19 cellular contexts compared by ENCODE assay signal in the genomic region with DNA sequence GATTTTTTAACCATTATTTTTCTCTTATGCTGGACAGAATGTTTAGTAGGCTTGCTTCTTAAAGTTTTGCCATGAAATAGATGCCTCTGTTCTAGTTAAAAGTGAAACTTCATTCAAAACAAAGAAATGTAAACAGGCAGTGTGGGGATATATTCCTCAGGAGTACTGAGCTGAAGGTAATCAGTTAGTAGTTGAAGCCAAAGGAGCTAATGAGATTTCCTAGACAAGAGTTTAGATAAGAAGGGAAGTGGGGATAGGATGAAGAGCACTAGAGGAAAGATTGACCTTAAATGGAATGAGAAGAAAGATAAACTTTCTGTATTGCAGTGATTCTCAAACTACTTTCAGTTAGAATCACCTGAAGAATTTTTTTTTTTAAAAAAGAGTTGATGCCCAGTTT. TPM values are rescaled to one million over a fixed set of nuclear protein-coding genes. Genes with fewer than 3 reads are reported as not detected.
DNase-seq lines count a peak whose midpoint lies in the region; ATAC-seq and TF ChIP-seq lines count a peak whose summit lies in the region.
"Had no signal": no experiment of that assay in that cellular context is flagged by ENCODE, and none has a peak within 500 bp of the region (broad histone marks: within the 10 kb centered on the region; RNA-seq: fewer than 3 reads in every experiment).

No MANE protein-coding gene starts in this region.

- no peak overlapping the region for H3K4me3 ChIP-seq in CD8-positive, alpha-beta memory T cell (ENCODE audit: low read length)
- no peak overlapping the region for H3K4me3 ChIP-seq in mesendoderm (ENCODE audit: low read length)
- H3K4me3 ChIP-seq: ascending aorta; BLaER1 treated with 17β-estradiol and CSF1 and Interleukin-3, amounts not matched to agents 10 nM and 100 nM; thyroid gland had no signal

- intact Hi-C loops in activated CD8-positive, alpha-beta T cell treated with anti-CD3 and anti-CD28 coated beads for 36 hours (cut with micrococcal nuclease) = no loop called here

- no peak overlapping the region for H3K23ac ChIP-seq in mesendoderm (ENCODE audit: low read length)

- H3K18ac ChIP-seq in mesendoderm (ENCODE audit: low read length) = no peak overlapping the region

- H3K79me2 ChIP-seq in mesendoderm (ENCODE audit: control insufficient read depth, insufficient read depth, low read length) = peaks cover 78% of the 10 kb centered on the region

- H4K5ac ChIP-seq in mesendoderm (ENCODE audit: low read length) = no peak overlapping the region

- no peak overlapping the region for H3K27ac ChIP-seq in CD8-positive, alpha-beta memory T cell (ENCODE audit: low read depth, low read length)
- no peak overlapping the region for H3K27ac ChIP-seq in mesendoderm (ENCODE audit: low read depth, low read length)
- H3K27ac ChIP-seq: ascending aorta; BLaER1 treated with 17β-estradiol and CSF1 and Interleukin-3, amounts not matched to agents 10 nM and 100 nM; HL-60; thyroid gland had no signal

- H3K36me3 Mint-ChIP-seq in activated CD8-positive, alpha-beta T cell treated with anti-CD3 and anti-CD28 coated beads for 36 hours (ENCODE audit: low read depth) = peaks cover 35% of the 10 kb centered on the region
- H3K36me3 Mint-ChIP-seq in activated CD8-positive, alpha-beta T cell treated with anti-CD3 and anti-CD28 coated beads, Interleukin-2, amount 10 ng/mL, durations not matched to agents 7 days and 5 days (ENCODE audit: low read depth) = peaks cover 32% of the 10 kb centered on the region
- peaks cover 0 to 24% (median 0%) of the 10 kb centered on the region in 3 donors for H3K36me3 Mint-ChIP-seq in CD8-positive, alpha-beta memory T cell
- peaks cover 37% of the 10 kb centered on the region for H3K36me3 Mint-ChIP-seq in activated naive CD8-positive, alpha-beta T cell treated with anti-CD3 and anti-CD28 coated beads for 36 hours

- H4K8ac ChIP-seq in mesendoderm (ENCODE audit: low read depth, low read length) = no peak overlapping the region

- no peak overlapping the region for H2BK120ac ChIP-seq in mesendoderm (ENCODE audit: low read depth, low read length)

- H3K27me3 ChIP-seq in CD8-positive, alpha-beta memory T cell (ENCODE audit: insufficient read depth, low read length, poor library complexity, severe bottlenecking) = no peaks in the 10 kb centered on the region
- no peaks in the 10 kb centered on the region for H3K27me3 ChIP-seq in mesendoderm (ENCODE audit: insufficient read depth, low read length, poor library complexity)
- H3K27me3 ChIP-seq: ascending aorta; BLaER1 treated with 17β-estradiol and CSF1 and Interleukin-3, amounts not matched to agents 10 nM and 100 nM; thyroid gland had no signal

- POLR2A ChIA-PET in activated CD8-positive, alpha-beta T cell treated with anti-CD3 and anti-CD28 coated beads for 36 hours (lab: Charles Lee) = interaction anchor here (1.0 to 1.4 kb wide), 2 partner anchors 20 to 23 kb away, joined by 3 to 5 read pairs; partner anchors contain the start of gene PRRC2C
- POLR2A ChIA-PET in activated CD8-positive, alpha-beta T cell treated with anti-CD3 and anti-CD28 coated beads, Interleukin-2, amount 10 ng/mL, durations not matched to agents 7 days and 5 days (lab: Charles Lee) = interaction anchor here (1.6 kb wide), 1 partner anchor 23 kb away, joined by 7 read pairs; the partner anchor contains the start of gene PRRC2C
- POLR2A ChIA-PET in CD8-positive, alpha-beta memory T cell (lab: Charles Lee) = no interaction called here

- peaks cover 70% of the 10 kb centered on the region for H3K4me1 ChIP-seq in CD8-positive, alpha-beta memory T cell (ENCODE audit: insufficient read depth, low read length)
- peaks cover 2% of the 10 kb centered on the region for H3K4me1 ChIP-seq in mesendoderm (ENCODE audit: control insufficient read depth, low read depth, low read length)

- H2BK5ac ChIP-seq in mesendoderm (ENCODE audit: low read length) = no peak overlapping the region

- DNase-seq in activated CD8-positive, alpha-beta T cell treated with anti-CD3 and anti-CD28 coated beads for 36 hours = no peak
- no peak for DNase-seq in activated CD8-positive, alpha-beta T cell treated with anti-CD3 and anti-CD28 coated beads, Interleukin-2, amount 10 ng/mL, durations not matched to agents 7 days and 5 days
- DNase-seq in CD8-positive, alpha-beta memory T cell = no peak
- no peak for DNase-seq in activated naive CD8-positive, alpha-beta T cell treated with anti-CD3 and anti-CD28 coated beads for 36 hours
- DNase-seq in mesendoderm = peak; percentile 80
- DNase-seq in RPMI8226 = no peak
- DNase-seq: GDM1, left colon, NCI-H1417 treated with DMSO at 0.1 percent for 48 hours, NCI-H526, SW 1271, thyroid gland had no signal

- no peak overlapping the region for H3K4me3 Mint-ChIP-seq in activated CD8-positive, alpha-beta T cell treated with anti-CD3 and anti-CD28 coated beads for 36 hours
- H3K4me3 Mint-ChIP-seq in activated CD8-positive, alpha-beta T cell treated with anti-CD3 and anti-CD28 coated beads, Interleukin-2, amount 10 ng/mL, durations not matched to agents 7 days and 5 days = no peak overlapping the region
- peak overlapping the region in 6 of 7 donors; percentile 8 to 57 (median 42) for H3K4me3 Mint-ChIP-seq in CD8-positive, alpha-beta memory T cell
- H3K4me3 Mint-ChIP-seq in activated naive CD8-positive, alpha-beta T cell treated with anti-CD3 and anti-CD28 coated beads for 36 hours = no peak overlapping the region
- H3K4me3 Mint-ChIP-seq: mesothelial cell of epicardium, neural crest cell had no signal

- H3K9me3 Mint-ChIP-seq in activated CD8-positive, alpha-beta T cell treated with anti-CD3 and anti-CD28 coated beads for 36 hours = no peaks in the 10 kb centered on the region
- no peaks in the 10 kb centered on the region for H3K9me3 Mint-ChIP-seq in activated CD8-positive, alpha-beta T cell treated with anti-CD3 and anti-CD28 coated beads, Interleukin-2, amount 10 ng/mL, durations not matched to agents 7 days and 5 days (ENCODE audit: insufficient read depth)
- H3K9me3 Mint-ChIP-seq in CD8-positive, alpha-beta memory T cell = no peaks in the 10 kb centered on the region
- no peaks in the 10 kb centered on the region for H3K9me3 Mint-ChIP-seq in activated naive CD8-positive, alpha-beta T cell treated with anti-CD3 and anti-CD28 coated beads for 36 hours
- H3K9me3 Mint-ChIP-seq: mesothelial cell of epicardium had no signal

- peaks cover 80% of the 10 kb centered on the region for H3K4me1 Mint-ChIP-seq in activated CD8-positive, alpha-beta T cell treated with anti-CD3 and anti-CD28 coated beads for 36 hours (ENCODE audit: low read depth)
- H3K4me1 Mint-ChIP-seq in activated CD8-positive, alpha-beta T cell treated with anti-CD3 and anti-CD28 coated beads, Interleukin-2, amount 10 ng/mL, durations not matched to agents 7 days and 5 days (ENCODE audit: low read depth) = peaks cover 73% of the 10 kb centered on the region
- peaks cover 81 to 99% (median 96%) of the 10 kb centered on the region in 3 donors for H3K4me1 Mint-ChIP-seq in CD8-positive, alpha-beta memory T cell
- peaks cover 80% of the 10 kb centered on the region for H3K4me1 Mint-ChIP-seq in activated naive CD8-positive, alpha-beta T cell treated with anti-CD3 and anti-CD28 coated beads for 36 hours

- H2BK15ac ChIP-seq in mesendoderm (replicated peaks; ENCODE audit: low read depth) = no peak overlapping the region

- peaks cover 2% of the 10 kb centered on the region for H3K79me1 ChIP-seq in mesendoderm (ENCODE audit: low read length)

- no peaks in the 10 kb centered on the region for H3K27me3 Mint-ChIP-seq in activated CD8-positive, alpha-beta T cell treated with anti-CD3 and anti-CD28 coated beads for 36 hours
- H3K27me3 Mint-ChIP-seq in activated CD8-positive, alpha-beta T cell treated with anti-CD3 and anti-CD28 coated beads, Interleukin-2, amount 10 ng/mL, durations not matched to agents 7 days and 5 days (ENCODE audit: low read depth) = no peaks in the 10 kb centered on the region
- no peaks in the 10 kb centered on the region for H3K27me3 Mint-ChIP-seq in CD8-positive, alpha-beta memory T cell
- no peaks in the 10 kb centered on the region for H3K27me3 Mint-ChIP-seq in activated naive CD8-positive, alpha-beta T cell treated with anti-CD3 and anti-CD28 coated beads for 36 hours

- TF ChIP-seq CTCF in activated CD8-positive, alpha-beta T cell treated with anti-CD3 and anti-CD28 coated beads for 36 hours (IDR thresholded peaks at IDR 0.05) = no peak

- no peak overlapping the region for H3K4me2 ChIP-seq in mesendoderm (ENCODE audit: low read length)
- H3K4me2 ChIP-seq: BLaER1 treated with 17β-estradiol and CSF1 and Interleukin-3, amounts not matched to agents 10 nM and 100 nM had no signal

- no peaks in the 10 kb centered on the region for H3K36me3 ChIP-seq in CD8-positive, alpha-beta memory T cell (ENCODE audit: insufficient read depth, low read length)
- no peaks in the 10 kb centered on the region for H3K36me3 ChIP-seq in mesendoderm (ENCODE audit: control insufficient read depth, insufficient read depth, low read length)
- H3K36me3 ChIP-seq: thyroid gland had no signal

- no peak for ATAC-seq in activated CD8-positive, alpha-beta T cell treated with anti-CD3 and anti-CD28 coated beads for 36 hours
- no peak for ATAC-seq in activated CD8-positive, alpha-beta T cell treated with anti-CD3 and anti-CD28 coated beads, Interleukin-2, amount 10 ng/mL, durations not matched to agents 7 days and 5 days
- ATAC-seq in HG03378 (IDR thresholded peaks at IDR 0.05; ENCODE audit: unreplicated experiment) (no peak), HG03342 (IDR thresholded peaks at IDR 0.05; ENCODE audit: unreplicated experiment) (no peak)
- ATAC-seq: left colon had no signal

- H3K4ac ChIP-seq in mesendoderm (ENCODE audit: low read depth, low read length) = no peak overlapping the region

- H3K9ac ChIP-seq in mesendoderm (ENCODE audit: low read length) = no peak overlapping the region
- H3K9ac ChIP-seq: BLaER1 treated with 17β-estradiol and CSF1 and Interleukin-3, amounts not matched to agents 10 nM and 100 nM had no signal

- no peak overlapping the region for H3K56ac ChIP-seq in mesendoderm (ENCODE audit: low read length)

- no peak overlapping the region for H2AK5ac ChIP-seq in mesendoderm (ENCODE audit: low read length)

- H3K9me3 ChIP-seq in CD8-positive, alpha-beta memory T cell (ENCODE audit: low read length) = no peaks in the 10 kb centered on the region
- H3K9me3 ChIP-seq: ascending aorta; BLaER1 treated with 17β-estradiol and CSF1 and Interleukin-3, amounts not matched to agents 10 nM and 100 nM; thyroid gland had no signal

- CTCF ChIA-PET in activated CD8-positive, alpha-beta T cell treated with anti-CD3 and anti-CD28 coated beads for 36 hours (lab: Charles Lee) = interaction anchor here (0.9 to 4.2 kb wide), 2 partner anchors 24 to 38 kb away, joined by 3 to 23 read pairs; partner anchors contain the start of gene PRRC2C
- CTCF ChIA-PET in activated CD8-positive, alpha-beta T cell treated with anti-CD3 and anti-CD28 coated beads, Interleukin-2, amount 10 ng/mL, durations not matched to agents 7 days and 5 days (lab: Charles Lee) = interaction anchor here (0.7 to 1.1 kb wide), 3 partner anchors 14 to 29 kb away, joined by 3 read pairs; no protein-coding TSS in a partner anchor
- CTCF ChIA-PET in CD8-positive, alpha-beta memory T cell (lab: Charles Lee) = no interaction called here

- peak overlapping the region; percentile 68 for H3K27ac Mint-ChIP-seq in activated CD8-positive, alpha-beta T cell treated with anti-CD3 and anti-CD28 coated beads for 36 hours
- H3K27ac Mint-ChIP-seq in activated CD8-positive, alpha-beta T cell treated with anti-CD3 and anti-CD28 coated beads, Interleukin-2, amount 10 ng/mL, durations not matched to agents 7 days and 5 days = no peak overlapping the region
- peak overlapping the region in 6 of 8 donors; percentile 33 to 84 (median 56) for H3K27ac Mint-ChIP-seq in CD8-positive, alpha-beta memory T cell
- peak overlapping the region; percentile 51 for H3K27ac Mint-ChIP-seq in activated naive CD8-positive, alpha-beta T cell treated with anti-CD3 and anti-CD28 coated beads for 36 hours
- H3K27ac Mint-ChIP-seq: mesothelial cell of epicardium had no signal

RNA-seq across cellular contexts. Expression of gene PRRC2C, which starts 23.9 kb away (rescaled TPM):
- 100 to 1,000 TPM; 229 to 238 TPM for total RNA-seq in activated CD8-positive, alpha-beta T cell treated with anti-CD3 and anti-CD28 coated beads for 36 hours
- total RNA-seq in activated CD8-positive, alpha-beta T cell treated with anti-CD3 and anti-CD28 coated beads, Interleukin-2, amount 10 ng/mL, durations not matched to agents 7 days and 5 days = 100 to 1,000 TPM; 222 to 228 TPM
- total RNA-seq in CD8-positive, alpha-beta memory T cell = 100 to 1,000 TPM; 262 to 275 TPM
- polyA plus RNA-seq in CD8-positive, alpha-beta memory T cell = 106 TPM
- 100 to 1,000 TPM; 252 to 256 TPM for total RNA-seq in activated naive CD8-positive, alpha-beta T cell treated with anti-CD3 and anti-CD28 coated beads for 36 hours
- 117 TPM for polyA plus RNA-seq in mesendoderm (2013, experiment 1 of 2)
- polyA plus RNA-seq in mesendoderm (2013, experiment 2 of 2) = 113 TPM

Comparison
In these comparisons a context has a peak if more than half of its experiments do, and no peak if none do; other contexts are left out.
1. H3K4me3 Mint-ChIP-seq: peak in CD8-positive, alpha-beta memory T cell (6 of 7); none in activated CD8-positive, alpha-beta T cell treated with anti-CD3 and anti-CD28 coated beads for 36 hours (single experiment), activated CD8-positive, alpha-beta T cell treated with anti-CD3 and anti-CD28 coated beads, Interleukin-2, amount 10 ng/mL, durations not matched to agents 7 days and 5 days (single experiment) and activated naive CD8-positive, alpha-beta T cell treated with anti-CD3 and anti-CD28 coated beads for 36 hours (single experiment).